Comparison of ENCODE assay signal across 22 cellular contexts in the genomic region with DNA sequence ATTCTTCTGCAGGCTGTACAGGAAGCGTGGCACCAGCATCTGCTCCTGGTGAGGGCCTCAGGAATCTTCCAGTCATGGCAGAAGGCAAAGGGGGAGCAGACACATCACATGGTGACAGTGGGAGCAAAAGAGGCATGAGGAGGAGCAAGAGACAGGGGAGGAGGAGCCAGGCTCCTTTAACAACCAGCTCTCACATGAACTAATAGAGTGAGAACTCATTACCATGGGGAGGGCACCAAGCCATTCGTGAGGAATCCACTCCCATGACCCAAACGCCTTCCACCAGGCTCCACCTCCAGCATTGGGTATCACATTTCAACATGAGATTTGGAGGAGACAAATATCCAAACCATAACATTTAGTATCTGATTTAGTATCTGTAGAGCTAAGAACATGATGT. TPM values are rescaled to one million over a fixed set of nuclear protein-coding genes. Genes with fewer than 3 reads are reported as not detected.
DNase-seq lines count a peak whose midpoint lies in the region; ATAC-seq and TF ChIP-seq lines count a peak whose summit lies in the region.
"Had no signal": no experiment of that assay in that cellular context is flagged by ENCODE, and none has a peak within 500 bp of the region (broad histone marks: within the 10 kb centered on the region; RNA-seq: fewer than 3 reads in every experiment).

No MANE protein-coding gene starts in this region.

- TF ChIP-seq POLR2A in HCT116 (IDR thresholded peaks at IDR 0.05; ENCODE audit: borderline replicate concordance, extremely low read depth, insufficient read depth, insufficient read length) (no peak), Peyer's patch (IDR thresholded peaks at IDR 0.05) (no peak)

- H2AFZ ChIP-seq in HCT116 (ENCODE audit: low read depth, low read length, poor library complexity, severe bottlenecking) = no peak overlapping the region

- RAD21 ChIA-PET in HCT116 (lab: Charles Lee; ENCODE audit: low non-redundant PET in 1 of 2, low total read pairs in 2 of 2, uncharacterized antibody in 2 of 2, unreplicated experiment in 2 of 2) = no interaction called here

- CTCF ChIA-PET in HCT116 (lab: Charles Lee) = no interaction called here
- CTCF ChIA-PET in WTC11 (lab: Charles Lee) = interaction anchor here (0.6 to 1.0 kb wide), 2 partner anchors 15 to 667 kb away, joined by 3 to 4 read pairs; partner anchors contain the start of gene TRIM9
- CTCF ChIA-PET in MCF 10A (lab: Yijun Ruan, JAX) = no interaction called here

- H3K9me2 ChIP-seq in DOHH2 (replicated peaks; ENCODE audit: control insufficient read depth, low read length) (no peaks in the 10 kb centered on the region), HCT116 (ENCODE audit: insufficient read depth) (no peaks in the 10 kb centered on the region)

- H3K4me1 ChIP-seq in DOHH2 (ENCODE audit: control insufficient read depth, low read length) = peaks cover 51% of the 10 kb centered on the region
- no peaks in the 10 kb centered on the region for H3K4me1 ChIP-seq in HCT116 (ENCODE audit: control insufficient read depth in 1 of 2, insufficient read depth in 2 of 2, low read length in 2 of 2)
- no peaks in the 10 kb centered on the region for H3K4me1 ChIP-seq in Peyer's patch
- H3K4me1 ChIP-seq: A549, Caco-2 had no signal

- H3K4me3 Mint-ChIP-seq in WTC11 = no peak overlapping the region
- no peak overlapping the region for H3K4me3 Mint-ChIP-seq in MCF 10A (ENCODE audit: unreplicated experiment)
- H3K4me3 Mint-ChIP-seq: B cell; CD4-positive, alpha-beta T cell; CD8-positive, alpha-beta T cell had no signal

- peaks cover 15% of the 10 kb centered on the region; the same call in 1 of the 2 replicates for H3F3A ChIP-seq in DOHH2 (ENCODE audit: control insufficient read depth, insufficient read depth)

- POLR2A ChIA-PET in HCT116 (lab: Charles Lee) = no interaction called here
- POLR2A ChIA-PET in WTC11 (lab: Charles Lee) = no interaction called here
- POLR2A ChIA-PET in MCF 10A (lab: Yijun Ruan, JAX) = no interaction called here

- peaks cover 5% of the 10 kb centered on the region; the same call in 1 of the 2 replicates for H3K9me3 Mint-ChIP-seq in WTC11
- H3K9me3 Mint-ChIP-seq in MCF 10A (ENCODE audit: unreplicated experiment) = no peaks in the 10 kb centered on the region
- H3K9me3 Mint-ChIP-seq: CD4-positive, alpha-beta T cell; CD8-positive, alpha-beta T cell had no signal

- H3K27me3 Mint-ChIP-seq in WTC11 (ENCODE audit: low read depth) (no peaks in the 10 kb centered on the region; the same call in 1 of the 2 replicates), MCF 10A (ENCODE audit: insufficient read depth, unreplicated experiment) (peaks cover 16% of the 10 kb centered on the region)

- DNase-seq in HCT116 (ENCODE audit: low read depth, low spot score) = no peak
- DNase-seq in WTC11 (ENCODE audit: low spot score) = no peak
- DNase-seq in fibroblast of villous mesenchyme (ENCODE audit: low read depth) = peak; percentile 35
- no peak for DNase-seq in NCI-H2196 treated with DMSO at 0.1 percent for 48 hours (lab: John Stamatoyannopoulos, UW; ENCODE audit: unreplicated experiment)
- no peak for DNase-seq in MCF 10A (ENCODE audit: unreplicated experiment)
- DNase-seq in Peyer's patch = no peak
- DNase-seq: AML-193; Caco-2; Calu3; CD4-positive, alpha-beta T cell; CD8-positive, alpha-beta T cell; DMS79 treated with DMSO at 0.1 percent for 48 hours; EL; GDM1 had no signal

- no peaks in the 10 kb centered on the region for H3K36me3 ChIP-seq in DOHH2 (ENCODE audit: control insufficient read depth, low read length)
- no peaks in the 10 kb centered on the region for H3K36me3 ChIP-seq in HCT116 (ENCODE audit: control insufficient read depth in 1 of 2, insufficient read depth in 2 of 2, low read length in 2 of 2)
- no peaks in the 10 kb centered on the region for H3K36me3 ChIP-seq in Peyer's patch
- H3K36me3 ChIP-seq: BLaER1 treated with 17β-estradiol and CSF1 and Interleukin-3, amounts not matched to agents 10 nM and 100 nM had no signal

- H3K27ac Mint-ChIP-seq in WTC11 (no peak overlapping the region), MCF 10A (ENCODE audit: low read depth, unreplicated experiment) (no peak overlapping the region)
- H3K27ac Mint-ChIP-seq: B cell; CD4-positive, alpha-beta T cell; CD8-positive, alpha-beta T cell had no signal

- H3K4me1 Mint-ChIP-seq in WTC11 (peaks cover 3% of the 10 kb centered on the region), MCF 10A (ENCODE audit: insufficient read depth, unreplicated experiment) (no peaks in the 10 kb centered on the region)

- H3K4me2 ChIP-seq in DOHH2 (ENCODE audit: low read length) = peak overlapping the region; percentile 79; the same call in 1 of the 2 replicates
- no peak overlapping the region for H3K4me2 ChIP-seq in HCT116 (ENCODE audit: low read length)
- H3K4me2 ChIP-seq: A549 had no signal

- H3K36me3 Mint-ChIP-seq in WTC11 (no peaks in the 10 kb centered on the region), MCF 10A (ENCODE audit: insufficient read depth, unreplicated experiment) (no peaks in the 10 kb centered on the region)
- H3K36me3 Mint-ChIP-seq: CD8-positive, alpha-beta T cell had no signal

- TF ChIP-seq RAD21 in HCT116 (IDR thresholded peaks at IDR 0.05; ENCODE audit: low read depth) = no peak

- H3K27me3 ChIP-seq in DOHH2 (ENCODE audit: control insufficient read depth, low read length) (no peaks in the 10 kb centered on the region), HCT116 (ENCODE audit: insufficient read depth, low read length) (peaks cover under 1% of the 10 kb centered on the region), Peyer's patch (no peaks in the 10 kb centered on the region)
- H3K27me3 ChIP-seq: BLaER1 treated with 17β-estradiol and CSF1 and Interleukin-3, amounts not matched to agents 10 nM and 100 nM had no signal

- H3K27ac ChIP-seq in DOHH2 (ENCODE audit: low read depth, low read length) (peak overlapping the region; percentile 95), HCT116 (ENCODE audit: low read depth, low read length) (no peak overlapping the region), Peyer's patch (no peak overlapping the region)
- H3K27ac ChIP-seq: 22Rv1; A549; BLaER1 treated with 17β-estradiol and CSF1 and Interleukin-3, amounts not matched to agents 10 nM and 100 nM; C4-2B had no signal

- TF ChIP-seq CTCF in DOHH2 (IDR thresholded peaks at IDR 0.05; ENCODE audit: low read depth, low read length, poor library complexity, severe bottlenecking) (no peak), HCT116 (IDR thresholded peaks at IDR 0.05 in 2 of 3, conservative IDR thresholded peaks at IDR 0.05 in 1 of 3; ENCODE audit: borderline replicate concordance in 1 of 3, insufficient read depth in 1 of 3, low read depth in 2 of 3, low read length in 2 of 3) (no peak), WTC11 (IDR thresholded peaks at IDR 0.05) (no peak), fibroblast of villous mesenchyme (IDR thresholded peaks at IDR 0.05; ENCODE audit: insufficient read depth, low read depth, low read length) (no peak), MCF 10A (IDR thresholded peaks at IDR 0.05; ENCODE audit: unreplicated experiment) (no peak), Peyer's patch (IDR thresholded peaks at IDR 0.05) (no peak)

- H4K20me1 ChIP-seq in DOHH2 (ENCODE audit: control insufficient read depth, insufficient read depth, low read depth, low read length) (no peaks in the 10 kb centered on the region), HCT116 (ENCODE audit: insufficient read depth) (no peaks in the 10 kb centered on the region)
- H4K20me1 ChIP-seq: BLaER1 treated with 17β-estradiol and CSF1 and Interleukin-3, amounts not matched to agents 10 nM and 100 nM had no signal

- ATAC-seq in HCT116 (peak; percentile 22; the same call in 1 of the 2 replicates), WTC11 (peak; percentile 82), HG03354 (IDR thresholded peaks at IDR 0.05; ENCODE audit: poor library complexity, severe bottlenecking, unreplicated experiment) (no peak)
- ATAC-seq: A549; CD8-positive, alpha-beta T cell; GM12878 had no signal

- BruUV-seq in HCT116 (replicated peaks; lab: Mats Ljungman, UMichigan) (no TSS peak), MCF 10A (replicated peaks; lab: Mats Ljungman, UMichigan) (no TSS peak)

- no peak overlapping the region for H3K9ac ChIP-seq in HCT116 (ENCODE audit: low read length)
- H3K9ac ChIP-seq: BLaER1 treated with 17β-estradiol and CSF1 and Interleukin-3, amounts not matched to agents 10 nM and 100 nM had no signal

- H3K9me3 ChIP-seq in DOHH2 (ENCODE audit: control insufficient read depth, insufficient read depth, low read length) (no peaks in the 10 kb centered on the region), HCT116 (ENCODE audit: control insufficient read depth in 1 of 2, insufficient read depth in 1 of 2, low read depth in 1 of 2, low read length in 2 of 2) (no peaks in the 10 kb centered on the region), Peyer's patch (no peaks in the 10 kb centered on the region)
- H3K9me3 ChIP-seq: A549; BLaER1 treated with 17β-estradiol and CSF1 and Interleukin-3, amounts not matched to agents 10 nM and 100 nM; Caco-2 had no signal

- H3K4me3 ChIP-seq in DOHH2 (ENCODE audit: low read length) (peak overlapping the region; percentile 30; the same call in 1 of the 2 replicates), HCT116 (replicated peaks in 1 of 2; ENCODE audit: low read depth in 1 of 2, low read length in 2 of 2) (no peak overlapping the region), fibroblast of villous mesenchyme (ENCODE audit: low read depth, low read length) (no peak overlapping the region), Peyer's patch (no peak overlapping the region)
- H3K4me3 ChIP-seq: A549; BLaER1 treated with 17β-estradiol and CSF1 and Interleukin-3, amounts not matched to agents 10 nM and 100 nM; GM12878 had no signal

- intact Hi-C loops in HCT116 (cut with micrococcal nuclease) = no loop called here
- intact Hi-C loops in MCF 10A (cut with micrococcal nuclease) = no loop called here

- no peaks in the 10 kb centered on the region for H3K79me2 ChIP-seq in DOHH2 (ENCODE audit: control insufficient read depth, low read length)
- H3K79me2 ChIP-seq in HCT116 (ENCODE audit: insufficient read depth, low read length) = no peaks in the 10 kb centered on the region

TF ChIP-seq in HCT116, 20 proteins besides CTCF, POLR2A, EP300 and RAD21 (continues in another document):
- TF ChIP-seq CEBPB (IDR thresholded peaks at IDR 0.05; ENCODE audit: low read depth) = no peak
- no peak for TF ChIP-seq ATF3 (IDR thresholded peaks at IDR 0.05)

TF ChIP-seq in WTC11, 78 proteins besides CTCF, POLR2A, EP300 and RAD21:
- no peak for TF ChIP-seq GRHL2 (CRISPR knock-in tag; IDR thresholded peaks at IDR 0.05; ENCODE audit: insufficient replicate concordance, severe bottlenecking)
- no peak for TF ChIP-seq EMX1 (CRISPR knock-in tag; IDR thresholded peaks at IDR 0.05)
- no peak for TF ChIP-seq ZMAT4 (CRISPR knock-in tag; IDR thresholded peaks at IDR 0.05)

RNA-seq across cellular contexts. Expression of gene TRIM9, which starts 14.7 kb away (rescaled TPM):
- total RNA-seq in HCT116 (2021; ENCODE audit: unreplicated experiment) = 4.6 TPM
- 2.5 and 3.8 TPM in 2 replicates for polyA plus RNA-seq in HCT116 (2012)
- 4.0 to 4.4 TPM (median 4.2 TPM) in 3 replicates for total RNA-seq in WTC11 (2021)
- 0.64 TPM in 1 of 2 replicates, not detected in the other for total RNA-seq in fibroblast of villous mesenchyme
- 0.19 TPM in 1 of 2 replicates, not detected in the other for total RNA-seq in MCF 10A (2022)
- 1 to 10 TPM in 2 of 4 donors, under 1 TPM in 2; 0.35 to 5.0 (median 2.2) TPM for total RNA-seq in Peyer's patch
